In genomic region chr2:6079405-6079804, GRCh38 we compare ENCODE assay signal across 15 cellular contexts.
A peak's percentile ranks its signal among the peaks of the same experiment; 100 is the strongest.
DNase-seq lines count a peak whose midpoint lies in the region; TF ChIP-seq lines count a peak whose summit lies in the region.
"Had no signal": no experiment of that assay in that cellular context is flagged by ENCODE, and none has a peak within 500 bp of the region (broad histone marks: within the 10 kb centered on the region; RNA-seq: fewer than 3 reads in every experiment).

No MANE protein-coding gene starts in this region.

- no peak overlapping the region for H3K4me3 Mint-ChIP-seq in brain
- H3K4me3 Mint-ChIP-seq in activated naive CD8-positive, alpha-beta T cell treated with anti-CD3 and anti-CD28 coated beads for 36 hours, result no peak overlapping the region
- H3K4me3 Mint-ChIP-seq: CD8-positive, alpha-beta memory T cell had no signal

- H3K4me1 ChIP-seq in neuronal stem cell (ENCODE audit: control insufficient read depth in 2 of 2, insufficient read depth in 1 of 2, low read depth in 1 of 2, low read length in 2 of 2), result peaks cover 18 to 56% of the 10 kb centered on the region in 2 donors
- H3K4me1 ChIP-seq: BLaER1, Caco-2 had no signal

- peaks cover 96% of the 10 kb centered on the region for H3K4me1 Mint-ChIP-seq in brain
- H3K4me1 Mint-ChIP-seq in activated naive CD8-positive, alpha-beta T cell treated with anti-CD3 and anti-CD28 coated beads for 36 hours, result no peaks in the 10 kb centered on the region
- H3K4me1 Mint-ChIP-seq: CD8-positive, alpha-beta memory T cell had no signal

- no peak for TF ChIP-seq CTCF in brain (conservative IDR thresholded peaks at IDR 0.05)

- no peak overlapping the region for H2BK120ac ChIP-seq in neuronal stem cell (ENCODE audit: low read depth, low read length)

- no peak overlapping the region for H3K27ac ChIP-seq in neuronal stem cell (replicated peaks; ENCODE audit: low read length)
- H3K27ac ChIP-seq: BLaER1, GM23248 had no signal

- no peak overlapping the region for H3K9ac ChIP-seq in neuronal stem cell (ENCODE audit: low read depth, low read length, poor library complexity)
- H3K9ac ChIP-seq: BLaER1, GM23248 had no signal

- H2AK5ac ChIP-seq in neuronal stem cell (ENCODE audit: low read depth, low read length), result no peak overlapping the region

- peak overlapping the region; percentile 4 to 88 (median 58) for H3K27ac Mint-ChIP-seq in brain
- H3K27ac Mint-ChIP-seq in activated naive CD8-positive, alpha-beta T cell treated with anti-CD3 and anti-CD28 coated beads for 36 hours, result no peak overlapping the region
- H3K27ac Mint-ChIP-seq: CD8-positive, alpha-beta memory T cell had no signal

- no peaks in the 10 kb centered on the region for H3K36me3 ChIP-seq in neuronal stem cell (replicated peaks in 1 of 2; ENCODE audit: control insufficient read depth in 2 of 2, insufficient read depth in 2 of 2, low read length in 2 of 2)
- H3K36me3 ChIP-seq: BLaER1 had no signal

- H3K36me3 Mint-ChIP-seq in brain, result no peaks in the 10 kb centered on the region
- no peaks in the 10 kb centered on the region for H3K36me3 Mint-ChIP-seq in activated naive CD8-positive, alpha-beta T cell treated with anti-CD3 and anti-CD28 coated beads for 36 hours
- H3K36me3 Mint-ChIP-seq: CD8-positive, alpha-beta memory T cell had no signal

- WGBS in neuronal stem cell (ENCODE audit: extremely low coverage in 2 of 2, insufficient read length in 2 of 2, insufficient replicate concordance in 1 of 2), 2 donors, result no CpG with 5 or more reads among the region's 5 CpGs

- no peak overlapping the region for H3K4me3 ChIP-seq in neuronal stem cell (ENCODE audit: low read length in 2 of 2)
- H3K4me3 ChIP-seq: BLaER1, GM12878, GM23248 had no signal

- H3K9me3 ChIP-seq in neuronal stem cell (replicated peaks in 1 of 2; ENCODE audit: control insufficient read depth in 2 of 2, insufficient read depth in 1 of 2, low read depth in 1 of 2, low read length in 2 of 2), result no peaks in the 10 kb centered on the region
- H3K9me3 ChIP-seq: BLaER1 had no signal

- H2AFZ ChIP-seq in neuronal stem cell (ENCODE audit: low read length), result no peak overlapping the region
- H2AFZ ChIP-seq: GM23248 had no signal

- peak overlapping the region; percentile 16 for H3K18ac ChIP-seq in neuronal stem cell (ENCODE audit: low read length)

- peaks cover 3% of the 10 kb centered on the region for H3K27me3 Mint-ChIP-seq in brain
- H3K27me3 Mint-ChIP-seq in activated naive CD8-positive, alpha-beta T cell treated with anti-CD3 and anti-CD28 coated beads for 36 hours, result peaks cover 7% of the 10 kb centered on the region
- H3K27me3 Mint-ChIP-seq: CD8-positive, alpha-beta memory T cell had no signal

- no peak overlapping the region for H4K8ac ChIP-seq in neuronal stem cell (ENCODE audit: low read depth, low read length)

- H3K14ac ChIP-seq in neuronal stem cell (ENCODE audit: low read length), result no peak overlapping the region

- no peak overlapping the region for H4K91ac ChIP-seq in neuronal stem cell (ENCODE audit: low read depth, low read length, poor library complexity)

- no peaks in the 10 kb centered on the region for H3K27me3 ChIP-seq in neuronal stem cell (ENCODE audit: control insufficient read depth in 3 of 3, insufficient read depth in 3 of 3, low read depth in 1 of 3, low read length in 3 of 3)
- H3K27me3 ChIP-seq: BLaER1 had no signal

- no peak overlapping the region for H3K4ac ChIP-seq in neuronal stem cell (ENCODE audit: low read length)

- H3K4me2 ChIP-seq in neuronal stem cell (ENCODE audit: insufficient read depth, low read length, poor library complexity, severe bottlenecking), result no peak overlapping the region
- H3K4me2 ChIP-seq: BLaER1 had no signal

- DNase-seq in NCI-H1694 treated with DMSO at 0.1 percent for 48 hours (lab: John Stamatoyannopoulos, UW) (peak; percentile 56), NCI-H1694 (lab: John Stamatoyannopoulos, UW) (no peak), NCI-H2029 treated with DMSO at 0.1 percent for 48 hours (lab: John Stamatoyannopoulos, UW) (peak; percentile 33), neuronal stem cell (ENCODE audit: low spot score) (no peak), DMS114 treated with DMSO at 0.1 percent for 48 hours (lab: John Stamatoyannopoulos, UW; ENCODE audit: unreplicated experiment) (no peak)
- no peak for DNase-seq in activated naive CD8-positive, alpha-beta T cell treated with anti-CD3 and anti-CD28 coated beads for 36 hours
- DNase-seq: 8988T; AML-193; Caco-2; CD8-positive, alpha-beta memory T cell; DMS53; GM23248 had no signal

- H3K23ac ChIP-seq in neuronal stem cell (ENCODE audit: low read depth, low read length, poor library complexity), result no peak overlapping the region

- no peaks in the 10 kb centered on the region for H3K79me1 ChIP-seq in neuronal stem cell (ENCODE audit: low read depth, low read length)

- no peak overlapping the region for H2BK5ac ChIP-seq in neuronal stem cell (ENCODE audit: low read length)

- no peak overlapping the region for H2BK12ac ChIP-seq in neuronal stem cell (ENCODE audit: low read length)

- peaks cover 0 to 3% (median 0%) of the 10 kb centered on the region in 5 experiments for H3K9me3 Mint-ChIP-seq in brain
- peaks cover 3% of the 10 kb centered on the region for H3K9me3 Mint-ChIP-seq in activated naive CD8-positive, alpha-beta T cell treated with anti-CD3 and anti-CD28 coated beads for 36 hours

- H2BK15ac ChIP-seq in neuronal stem cell (ENCODE audit: low read length), result no peak overlapping the region

Comparison
In these comparisons a context has a peak if more than half of its experiments do, and no peak if none do; other contexts are left out.
1. DNase-seq: peak in NCI-H1694 treated with DMSO at 0.1 percent for 48 hours (single experiment) and NCI-H2029 treated with DMSO at 0.1 percent for 48 hours (single experiment); none in NCI-H1694 (single experiment), neuronal stem cell (single experiment), activated naive CD8-positive, alpha-beta T cell treated with anti-CD3 and anti-CD28 coated beads for 36 hours (single experiment) and DMS114 treated with DMSO at 0.1 percent for 48 hours (single experiment).